ENCODE assay signal across 14 cellular contexts in genomic region chr18:13470555-13471494, GRCh38.
DNase-seq lines count a peak whose midpoint lies in the region; ATAC-seq, FAIRE-seq and TF ChIP-seq lines count a peak whose summit lies in the region.
"Had no signal": no experiment of that assay in that cellular context is flagged by ENCODE, and none has a peak within 500 bp of the region (broad histone marks: within the 10 kb centered on the region; RNA-seq: fewer than 3 reads in every experiment).

No MANE protein-coding gene starts in this region.

- no peak overlapping the region for H3K4me3 Mint-ChIP-seq in activated naive CD8-positive, alpha-beta T cell treated with anti-CD3 and anti-CD28 coated beads, Interleukin-2, amount 10 ng/mL, durations not matched to agents 7 days and 5 days
- no peak overlapping the region for H3K4me3 Mint-ChIP-seq in activated naive CD8-positive, alpha-beta T cell treated with anti-CD3 and anti-CD28 coated beads for 36 hours
- H3K4me3 Mint-ChIP-seq in natural killer cell, result no peak overlapping the region

- intact Hi-C loops in natural killer cell (cut with micrococcal nuclease), result no loop called here

- peak; percentile 95 for FAIRE-seq in urothelium cell line (lab: Jason Lieb, UNC)
- FAIRE-seq: HTR-8/SVneo, kidney had no signal

- no peak for ATAC-seq in activated naive CD8-positive, alpha-beta T cell treated with anti-CD3 and anti-CD28 coated beads, Interleukin-2, amount 10 ng/mL, durations not matched to agents 7 days and 5 days (ENCODE audit: low read depth)
- ATAC-seq in esophagus mucosa (peak; percentile 17), natural killer cell (peak in 1 of 3 donors; percentile 21)

- TF ChIP-seq CTCF in natural killer cell (IDR thresholded peaks at IDR 0.05), result no peak

- POLR2A ChIA-PET in activated naive CD8-positive, alpha-beta T cell treated with anti-CD3 and anti-CD28 coated beads, Interleukin-2, amount 10 ng/mL, durations not matched to agents 7 days and 5 days (lab: Charles Lee), result no interaction called here

- no peaks in the 10 kb centered on the region for H3K27me3 Mint-ChIP-seq in activated naive CD8-positive, alpha-beta T cell treated with anti-CD3 and anti-CD28 coated beads, Interleukin-2, amount 10 ng/mL, durations not matched to agents 7 days and 5 days
- H3K27me3 Mint-ChIP-seq in activated naive CD8-positive, alpha-beta T cell treated with anti-CD3 and anti-CD28 coated beads for 36 hours, result no peaks in the 10 kb centered on the region
- no peaks in the 10 kb centered on the region for H3K27me3 Mint-ChIP-seq in natural killer cell (ENCODE audit: low read depth in 2 of 2)

- no peak for DNase-seq in activated naive CD8-positive, alpha-beta T cell treated with anti-CD3 and anti-CD28 coated beads, Interleukin-2, amount 10 ng/mL, durations not matched to agents 7 days and 5 days
- no peak for DNase-seq in activated naive CD8-positive, alpha-beta T cell treated with anti-CD3 and anti-CD28 coated beads for 36 hours
- DNase-seq in natural killer cell, result no peak
- no peak for DNase-seq in urothelium cell line (ENCODE audit: low spot score)
- DNase-seq in NCI-H2227 (lab: John Stamatoyannopoulos, UW; ENCODE audit: unreplicated experiment), result no peak
- DNase-seq in NCI-H446 treated with DMSO at 0.1 percent for 48 hours (lab: John Stamatoyannopoulos, UW), result no peak
- no peak for DNase-seq in stimulated activated CD4-positive, alpha-beta T cell treated with anti-CD3 and anti-CD28 coated beads, Interleukin-1b, Interleukin-23, amount 100 ng/mL, for 48 hours
- DNase-seq: HCEC 1CT, kidney, NCI-H345, occipital lobe, T-helper 1 cell had no signal

- H3K36me3 Mint-ChIP-seq in activated naive CD8-positive, alpha-beta T cell treated with anti-CD3 and anti-CD28 coated beads, Interleukin-2, amount 10 ng/mL, durations not matched to agents 7 days and 5 days, result peaks cover 61% of the 10 kb centered on the region
- peaks cover 70% of the 10 kb centered on the region for H3K36me3 Mint-ChIP-seq in activated naive CD8-positive, alpha-beta T cell treated with anti-CD3 and anti-CD28 coated beads for 36 hours
- peaks cover 18% of the 10 kb centered on the region for H3K36me3 Mint-ChIP-seq in natural killer cell

- H3K4me1 Mint-ChIP-seq in activated naive CD8-positive, alpha-beta T cell treated with anti-CD3 and anti-CD28 coated beads, Interleukin-2, amount 10 ng/mL, durations not matched to agents 7 days and 5 days, result peaks cover 36% of the 10 kb centered on the region
- H3K4me1 Mint-ChIP-seq in activated naive CD8-positive, alpha-beta T cell treated with anti-CD3 and anti-CD28 coated beads for 36 hours, result peaks cover 44% of the 10 kb centered on the region
- H3K4me1 Mint-ChIP-seq in natural killer cell, result peaks cover 59 to 71% of the 10 kb centered on the region in 2 donors

- peak overlapping the region; percentile 9 for H3K27ac Mint-ChIP-seq in activated naive CD8-positive, alpha-beta T cell treated with anti-CD3 and anti-CD28 coated beads, Interleukin-2, amount 10 ng/mL, durations not matched to agents 7 days and 5 days
- no peak overlapping the region for H3K27ac Mint-ChIP-seq in activated naive CD8-positive, alpha-beta T cell treated with anti-CD3 and anti-CD28 coated beads for 36 hours
- peak overlapping the region; percentile 48 to 69 for H3K27ac Mint-ChIP-seq in natural killer cell

- peaks cover 14% of the 10 kb centered on the region for H3K9me3 Mint-ChIP-seq in activated naive CD8-positive, alpha-beta T cell treated with anti-CD3 and anti-CD28 coated beads, Interleukin-2, amount 10 ng/mL, durations not matched to agents 7 days and 5 days
- H3K9me3 Mint-ChIP-seq in activated naive CD8-positive, alpha-beta T cell treated with anti-CD3 and anti-CD28 coated beads for 36 hours, result peaks cover 25% of the 10 kb centered on the region
- H3K9me3 Mint-ChIP-seq in natural killer cell, result peaks cover 2 to 4% of the 10 kb centered on the region in 2 donors
